8 cellular contexts compared by ENCODE assay signal in genomic region chr16:22191089-22191965, GRCh38. TPM values are rescaled to one million over a fixed set of nuclear protein-coding genes. Genes with fewer than 3 reads are reported as not detected.
DNase-seq lines count a peak whose midpoint lies in the region; ATAC-seq and TF ChIP-seq lines count a peak whose summit lies in the region.

No MANE protein-coding gene starts in this region.

- H3K27me3 ChIP-seq in CD8-positive, alpha-beta memory T cell (ENCODE audit: insufficient read depth, low read length, poor library complexity, severe bottlenecking): no peaks in the 10 kb centered on the region
- no peaks in the 10 kb centered on the region for H3K27me3 ChIP-seq in HUES6 (ENCODE audit: control insufficient read depth, insufficient read depth, low read length)
- H3K27me3 ChIP-seq in NT2/D1 (ENCODE audit: insufficient read depth, insufficient read length): peaks cover 11% of the 10 kb centered on the region

- H3K27ac ChIP-seq in CD8-positive, alpha-beta memory T cell (ENCODE audit: low read depth, low read length): peak overlapping the region; percentile 99
- 0 out of 2 replicates have a peak overlapping the region, but pooled peaks have one; percentile 16 for H3K27ac ChIP-seq in HUES6 (ENCODE audit: low read depth, low read length)

- peaks cover 0 to 18% of the 10 kb centered on the region in 2 donors for H3K27me3 Mint-ChIP-seq in CD8-positive, alpha-beta memory T cell
- peaks cover 24% of the 10 kb centered on the region for H3K27me3 Mint-ChIP-seq in endothelial cell (ENCODE audit: unreplicated experiment)

- H3K36me3 Mint-ChIP-seq in CD8-positive, alpha-beta memory T cell: peaks cover 0 to 13% (median 6%) of the 10 kb centered on the region in 3 donors
- peaks cover 15% of the 10 kb centered on the region for H3K36me3 Mint-ChIP-seq in endothelial cell (ENCODE audit: low read depth, unreplicated experiment)

- H3K36me3 ChIP-seq in CD8-positive, alpha-beta memory T cell (ENCODE audit: insufficient read depth, low read length): no peaks in the 10 kb centered on the region
- no peaks in the 10 kb centered on the region for H3K36me3 ChIP-seq in HUES6 (ENCODE audit: control insufficient read depth, insufficient read depth, low read length)
- H3K36me3 ChIP-seq in NT2/D1 (ENCODE audit: insufficient read depth, insufficient read length, low read length): no peaks in the 10 kb centered on the region

- POLR2A ChIA-PET in CD8-positive, alpha-beta memory T cell (lab: Charles Lee): interaction anchor here (0.6 to 2.7 kb wide), 9 partner anchors 15 to 546 kb away, joined by 3 to 24 read pairs (median 5); partner anchors contain the start of genes CDR2, EEF2K, MOSMO and POLR3E

- H3K9me3 Mint-ChIP-seq in CD8-positive, alpha-beta memory T cell: peaks cover 0 to 7% (median 3%) of the 10 kb centered on the region in 5 donors
- H3K9me3 Mint-ChIP-seq in endothelial cell (ENCODE audit: unreplicated experiment): no peaks in the 10 kb centered on the region

- no peaks in the 10 kb centered on the region for H3K9me3 ChIP-seq in CD8-positive, alpha-beta memory T cell (ENCODE audit: low read length)
- H3K9me3 ChIP-seq in HUES6 (ENCODE audit: control insufficient read depth, insufficient read depth, low read depth, low read length): no peaks in the 10 kb centered on the region
- H3K9me3 ChIP-seq in NT2/D1 (ENCODE audit: insufficient read depth, low read length): no peaks in the 10 kb centered on the region

- peaks cover 74% of the 10 kb centered on the region for H3K4me1 ChIP-seq in CD8-positive, alpha-beta memory T cell (ENCODE audit: insufficient read depth, low read length)
- H3K4me1 ChIP-seq in HUES6 (ENCODE audit: control insufficient read depth, insufficient read depth, low read length): peaks cover 27% of the 10 kb centered on the region
- H3K4me1 ChIP-seq in NT2/D1 (ENCODE audit: insufficient read depth, insufficient read length): no peaks in the 10 kb centered on the region

- peak overlapping the region; percentile 87 to 97 (median 94) for H3K4me3 Mint-ChIP-seq in CD8-positive, alpha-beta memory T cell
- H3K4me3 Mint-ChIP-seq in endothelial cell (ENCODE audit: unreplicated experiment): peak overlapping the region; percentile 87

- ATAC-seq in GM21390 (IDR thresholded peaks at IDR 0.05; ENCODE audit: unreplicated experiment): peak; percentile 36

- H3K4me3 ChIP-seq in CD8-positive, alpha-beta memory T cell (ENCODE audit: low read length): peak overlapping the region; percentile 86
- peak overlapping the region; percentile 76 for H3K4me3 ChIP-seq in HUES6 (ENCODE audit: low read depth, low read length)
- peak overlapping the region; percentile 54 for H3K4me3 ChIP-seq in NT2/D1 (ENCODE audit: insufficient read length, low read depth)

- TF ChIP-seq CTCF in endothelial cell (IDR thresholded peaks at IDR 0.05; ENCODE audit: unreplicated experiment): no peak

- peak; percentile 95 to 100 (median 98) for DNase-seq in CD8-positive, alpha-beta memory T cell
- DNase-seq in NT2/D1 (ENCODE audit: low read depth, low spot score) (peak; percentile 79), endothelial cell (ENCODE audit: low spot score) (peak; percentile 89), middle frontal gyrus (ENCODE audit: extremely low spot score, low spot score) (peak; percentile 93)
- DNase-seq in activated CD8-positive, alpha-beta memory T cell treated with anti-CD3 and anti-CD28 coated beads, Interleukin-2, amount 50 U/mL, for 4 hours: peak; percentile 98
- DNase-seq in stimulated activated CD8-positive, alpha-beta memory T cell treated with anti-CD3 and anti-CD28 coated beads, Interleukin-2, amount 100 ng/mL, for 48 hours (ENCODE audit: low read depth in 2 of 2): peak; percentile 96 to 99

- peak overlapping the region; percentile 98 to 100 (median 99) for H3K27ac Mint-ChIP-seq in CD8-positive, alpha-beta memory T cell
- H3K27ac Mint-ChIP-seq in endothelial cell (ENCODE audit: unreplicated experiment): peak overlapping the region; percentile 97

- CTCF ChIA-PET in CD8-positive, alpha-beta memory T cell (lab: Charles Lee): interaction anchor here (0.6 to 8.4 kb wide), 8 partner anchors 10 to 186 kb away, joined by 3 to 115 read pairs (median 6); partner anchors contain the start of genes EEF2K, MOSMO and POLR3E

- H3K9ac ChIP-seq in HUES6 (ENCODE audit: low read length) (peak overlapping the region; percentile 44), NT2/D1 (ENCODE audit: insufficient read length, low read depth) (peak overlapping the region; percentile 76)

- H3K4me1 Mint-ChIP-seq in CD8-positive, alpha-beta memory T cell: peaks cover 62 to 86% (median 72%) of the 10 kb centered on the region in 3 donors
- peaks cover 52% of the 10 kb centered on the region for H3K4me1 Mint-ChIP-seq in endothelial cell (ENCODE audit: unreplicated experiment)

RNA-seq across cellular contexts. Expression of gene EEF2K, which starts 14.8 kb away (rescaled TPM):
- total RNA-seq in CD8-positive, alpha-beta memory T cell: 10 to 100 TPM; 27.2 to 28.3 TPM
- 1.9 TPM for polyA plus RNA-seq in CD8-positive, alpha-beta memory T cell
- total RNA-seq in endothelial cell (ENCODE audit: unreplicated experiment): 19.3 TPM

RNA-seq across cellular contexts. Expression of gene SDR42E2, which starts 29.0 kb away (rescaled TPM):
- under 1 TPM in 1 of 2 experiments, not detected in 1; 0.11 TPM for total RNA-seq in CD8-positive, alpha-beta memory T cell
- polyA plus RNA-seq in CD8-positive, alpha-beta memory T cell: 0.92 TPM
- 0.10 TPM for total RNA-seq in endothelial cell (ENCODE audit: unreplicated experiment)

Comparison
In these comparisons a context has a peak if more than half of its experiments do, and no peak if none do; other contexts are left out.
1. Peak in every context shown above with its lines: DNase-seq, ATAC-seq, H3K4me3 ChIP-seq and H3K27ac ChIP-seq.